ENCODE assay signal across 1 cellular context in genomic region chr5:112863549-112863948, GRCh38.
TF ChIP-seq lines count a peak whose summit lies in the region.

No MANE protein-coding gene starts in this region.

TF ChIP-seq in HepG2, 621 proteins besides CTCF, POLR2A, EP300 and RAD21:
- TF ChIP-seq ZNF776 (CRISPR knock-in tag; IDR thresholded peaks at IDR 0.05) (no peak), NONO (IDR thresholded peaks at IDR 0.05) (no peak), NONO (CRISPR knock-in tag; conservative IDR thresholded peaks at IDR 0.05) (no peak), ZNF747 (CRISPR knock-in tag; IDR thresholded peaks at IDR 0.05; ENCODE audit: borderline replicate concordance) (no peak), WIZ (CRISPR knock-in tag; IDR thresholded peaks at IDR 0.05) (no peak), MED8 (CRISPR knock-in tag; IDR thresholded peaks at IDR 0.05; ENCODE audit: insufficient replicate concordance) (no peak), DZIP1 (CRISPR knock-in tag; IDR thresholded peaks at IDR 0.05) (no peak)
